8 cellular contexts compared by ENCODE assay signal in genomic region chr19:42254083-42254849, GRCh38. TPM values are rescaled to one million over a fixed set of nuclear protein-coding genes. Genes with fewer than 3 reads are reported as not detected.
DNase-seq lines count a peak whose midpoint lies in the region; ATAC-seq and TF ChIP-seq lines count a peak whose summit lies in the region.

No MANE protein-coding gene starts in this region.

- no peaks in the 10 kb centered on the region for H3K27me3 ChIP-seq in Peyer's patch
- H3K27me3 ChIP-seq in foreskin keratinocyte: no peaks in the 10 kb centered on the region
- H3K27me3 ChIP-seq in neuron (ENCODE audit: insufficient read depth, low read length): no peaks in the 10 kb centered on the region
- peaks cover 0 to 3% (median 0%) of the 10 kb centered on the region in 5 donors for H3K27me3 ChIP-seq in subcutaneous abdominal adipose tissue (ENCODE audit: control insufficient read depth in 5 of 5, insufficient read depth in 4 of 5, low read length in 5 of 5)

- ATAC-seq in HG02870 (IDR thresholded peaks at IDR 0.05; ENCODE audit: unreplicated experiment) (peak; percentile 22), foreskin keratinocyte (peak; percentile 2), GM21529 (IDR thresholded peaks at IDR 0.05; ENCODE audit: unreplicated experiment) (no peak)

- peak in 1 of 2 donors; percentile 34 for TF ChIP-seq POLR2A in Peyer's patch (IDR thresholded peaks at IDR 0.05)

- H3K9ac ChIP-seq in subcutaneous abdominal adipose tissue (ENCODE audit: low read length in 5 of 5): peak overlapping the region in 4 of 5 donors; percentile 83 to 92 (median 90)

- H3K36me3 ChIP-seq in Peyer's patch (peaks cover 0 to 15% (median 0%) of the 10 kb centered on the region in 3 donors), neuron (ENCODE audit: insufficient read depth, low read length) (peaks cover 15% of the 10 kb centered on the region), subcutaneous abdominal adipose tissue (ENCODE audit: control insufficient read depth in 5 of 5, insufficient read depth in 5 of 5, low read length in 5 of 5) (peaks cover 0 to 12% (median 7%) of the 10 kb centered on the region in 5 donors)

- H3K27ac ChIP-seq in Peyer's patch: peak overlapping the region; percentile 99 to 100 (median 100)
- peak overlapping the region; percentile 93 for H3K27ac ChIP-seq in foreskin keratinocyte
- peak overlapping the region; percentile 84 for H3K27ac ChIP-seq in subcutaneous abdominal adipose tissue (ENCODE audit: low read depth, low read length)

- peak; percentile 65 for DNase-seq in EL
- DNase-seq in Peyer's patch: peak; percentile 87 to 95 (median 91)
- DNase-seq in activated effector memory CD4-positive, alpha-beta T cell treated with Interleukin-2 at 50 U/mL for 16 hours: peak; percentile 71
- DNase-seq in foreskin keratinocyte: peak in 1 of 2 donors; percentile 57

- TF ChIP-seq CTCF in Peyer's patch (IDR thresholded peaks at IDR 0.05) (no peak), foreskin keratinocyte (conservative IDR thresholded peaks at IDR 0.05) (no peak)

- peak overlapping the region; percentile 72 to 98 (median 84) for H3K4me3 ChIP-seq in Peyer's patch
- peak overlapping the region; percentile 98 for H3K4me3 ChIP-seq in neuron (ENCODE audit: low read length)
- H3K4me3 ChIP-seq in subcutaneous abdominal adipose tissue (ENCODE audit: low read depth in 1 of 5, low read length in 5 of 5): peak overlapping the region in 4 of 5 donors; percentile 80 to 92 (median 86)

- H2AFZ ChIP-seq in neuron (ENCODE audit: low read depth, low read length): peak overlapping the region; percentile 27

- H3K4me1 ChIP-seq in Peyer's patch: peaks cover 5 to 49% (median 16%) of the 10 kb centered on the region in 4 donors
- H3K4me1 ChIP-seq in foreskin keratinocyte: no peaks in the 10 kb centered on the region
- peaks cover 32% of the 10 kb centered on the region for H3K4me1 ChIP-seq in neuron (ENCODE audit: insufficient read depth, low read length)
- H3K4me1 ChIP-seq in subcutaneous abdominal adipose tissue (ENCODE audit: control insufficient read depth in 5 of 5, insufficient read depth in 5 of 5, low read length in 5 of 5): peaks cover 8 to 55% (median 48%) of the 10 kb centered on the region in 5 donors

- H3K9me3 ChIP-seq in Peyer's patch (no peaks in the 10 kb centered on the region), neuron (ENCODE audit: low read length) (no peaks in the 10 kb centered on the region), subcutaneous abdominal adipose tissue (ENCODE audit: control insufficient read depth in 5 of 5, low read length in 5 of 5) (no peaks in the 10 kb centered on the region)

RNA-seq across cellular contexts. Expression of gene ERF, which starts 0.7 kb away (rescaled TPM):
- total RNA-seq in Peyer's patch (10 to 100 TPM; 13.2 to 85.4 (median 49.3) TPM), foreskin keratinocyte (83.9 and 91.9 TPM in 2 replicates)
- 87.6 and 96.7 TPM in 2 replicates for polyA plus RNA-seq in foreskin keratinocyte

RNA-seq across cellular contexts. Expression of gene GSK3A, which starts 11.9 kb away (rescaled TPM):
- total RNA-seq in Peyer's patch (10 to 100 TPM; 31.4 to 44.1 (median 41.0) TPM), foreskin keratinocyte (37.2 and 42.6 TPM in 2 replicates)
- 66.2 and 69.5 TPM in 2 replicates for polyA plus RNA-seq in foreskin keratinocyte

RNA-seq across cellular contexts. Expression of gene CIC, which starts 14.8 kb away (rescaled TPM):
- total RNA-seq in Peyer's patch (10 to 100 TPM; 40.5 to 72.8 (median 67.2) TPM), foreskin keratinocyte (37.4 and 40.7 TPM in 2 replicates)
- polyA plus RNA-seq in foreskin keratinocyte: 32.2 and 36.1 TPM in 2 replicates

RNA-seq across cellular contexts. Expression of gene ZNF526, which starts 34.2 kb away (rescaled TPM):
- total RNA-seq in Peyer's patch (10 to 100 TPM in 3 of 4 donors, 1 to 10 TPM in 1; 9.1 to 14.0 (median 12.3) TPM), foreskin keratinocyte (13.5 and 15.1 TPM in 2 replicates)
- 7.2 and 7.5 TPM in 2 replicates for polyA plus RNA-seq in foreskin keratinocyte

RNA-seq across cellular contexts. Expression of gene DEDD2, which starts 36.8 kb away (rescaled TPM):
- total RNA-seq in Peyer's patch (10 to 100 TPM; 20.6 to 60.2 (median 51.6) TPM), foreskin keratinocyte (33.2 and 35.1 TPM in 2 replicates)
- polyA plus RNA-seq in foreskin keratinocyte: 35.4 and 40.6 TPM in 2 replicates
